6 cellular contexts compared by ENCODE assay signal in the genomic region with DNA sequence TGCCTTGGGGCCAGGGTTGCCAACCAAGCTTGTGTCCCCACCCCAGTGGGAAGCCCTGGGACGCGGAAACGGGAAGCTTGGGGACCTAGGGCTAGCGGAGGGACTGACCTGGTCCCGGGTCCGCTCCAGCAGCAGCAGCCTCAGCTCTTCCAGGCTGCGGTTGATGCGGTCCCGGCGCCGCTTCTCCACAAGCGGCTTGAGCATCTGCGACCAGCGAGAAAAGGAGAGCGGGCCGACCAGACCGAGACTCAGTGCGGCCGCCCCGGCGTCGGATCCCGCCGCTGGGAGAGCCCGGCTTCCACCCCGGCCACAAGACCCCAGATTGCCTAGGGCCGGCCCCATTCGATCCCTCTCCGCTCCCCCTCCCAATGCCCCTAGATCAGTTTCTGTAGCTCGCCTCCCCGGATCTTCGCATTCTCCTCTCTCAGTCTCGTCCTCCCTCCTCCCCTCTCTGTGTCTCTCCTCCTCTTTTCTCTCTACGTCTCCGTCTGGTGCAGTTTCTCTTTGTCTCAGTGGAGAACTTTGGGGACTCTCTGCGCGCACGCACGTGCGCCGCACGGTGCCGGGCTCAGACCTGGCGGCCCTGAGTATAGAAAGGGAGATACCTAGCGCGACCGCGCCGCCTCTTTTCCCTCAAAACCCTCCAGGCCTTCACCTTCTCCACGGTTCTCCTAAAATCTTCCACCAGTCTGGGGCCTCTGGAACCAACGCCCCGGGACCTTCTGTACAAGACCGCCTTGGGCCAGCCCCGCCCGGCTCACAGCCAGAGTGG. TPM values are rescaled to one million over a fixed set of nuclear protein-coding genes. Genes with fewer than 3 reads are reported as not detected.
A peak's percentile ranks its signal among the peaks of the same experiment; 100 is the strongest.
DNase-seq lines count a peak whose midpoint lies in the region; ATAC-seq and TF ChIP-seq lines count a peak whose summit lies in the region.

No MANE protein-coding gene starts in this region.

- H3K27ac Mint-ChIP-seq in HFFc6, result peak overlapping the region; percentile 71

- intact Hi-C loops in lower lobe of right lung (cut with DNase I), result no loop called here

- peaks cover 48% of the 10 kb centered on the region for H3K27me3 ChIP-seq in lower lobe of right lung (ENCODE audit: low read depth)

- H3K27ac ChIP-seq in lower lobe of right lung, result no peak overlapping the region

- no peaks in the 10 kb centered on the region for H3K9me3 ChIP-seq in lower lobe of right lung

- DNase-seq in HFFc6 (no peak), lower lobe of right lung (no peak), cortex of kidney (lab: John Stamatoyannopoulos, UW) (no peak)
- peak; percentile 74 for DNase-seq in activated T-cell treated with anti-CD3 and anti-CD28 coated beads, Interleukin-2, amount 50 U/mL, for 48 hours

- H3K36me3 Mint-ChIP-seq in HFFc6 (ENCODE audit: low read depth), result no peaks in the 10 kb centered on the region

- peaks cover 7% of the 10 kb centered on the region; the same call in 1 of the 2 replicates for H3K9me3 Mint-ChIP-seq in HFFc6

- TF ChIP-seq CTCF in HFFc6 (IDR thresholded peaks at IDR 0.05), result no peak
- TF ChIP-seq CTCF in lower lobe of right lung (IDR thresholded peaks at IDR 0.05), result no peak

- peaks cover 16% of the 10 kb centered on the region for H3K27me3 Mint-ChIP-seq in HFFc6 (ENCODE audit: insufficient read depth)

- H3K4me1 ChIP-seq in lower lobe of right lung, result peaks cover 83% of the 10 kb centered on the region

- peaks cover 76% of the 10 kb centered on the region for H3K4me1 Mint-ChIP-seq in HFFc6 (ENCODE audit: low read depth)

- H3K4me3 ChIP-seq in lower lobe of right lung, result peak overlapping the region; percentile 74

- H3K36me3 ChIP-seq in lower lobe of right lung, result no peaks in the 10 kb centered on the region

- peak overlapping the region; percentile 88 for H3K4me3 Mint-ChIP-seq in HFFc6

- ATAC-seq in lower lobe of right lung, result no peak
- no peak for ATAC-seq in HG02938 (IDR thresholded peaks at IDR 0.05; ENCODE audit: unreplicated experiment)
- no peak for ATAC-seq in GM18511 (IDR thresholded peaks at IDR 0.05; ENCODE audit: unreplicated experiment)

RNA-seq across cellular contexts. Expression of a gene that starts 0.8 kb away (rescaled TPM):
- under 1 TPM; 0.24 to 0.54 (median 0.41) TPM for total RNA-seq in HFFc6 (2021; fragmentation: NEBNext Ultra II Directional; extraction: Animal tissue kit (Norgen Biotek cat#: 25700))
- total RNA-seq in lower lobe of right lung, result 0.21 TPM

RNA-seq across cellular contexts. Expression of a gene that starts 4.8 kb away (rescaled TPM):
- under 1 TPM; 0.14 to 0.30 (median 0.21) TPM for total RNA-seq in HFFc6 (2021; fragmentation: NEBNext Ultra II Directional; extraction: Animal tissue kit (Norgen Biotek cat#: 25700))
- not detected for total RNA-seq in lower lobe of right lung

RNA-seq across cellular contexts. Expression of a gene that starts 29.1 kb away (rescaled TPM):
- total RNA-seq in HFFc6 (2021; fragmentation: NEBNext Ultra II Directional; extraction: Animal tissue kit (Norgen Biotek cat#: 25700)), result 10 to 100 TPM; 18.9 to 31.8 (median 26.9) TPM
- total RNA-seq in lower lobe of right lung, result 252 TPM

RNA-seq across cellular contexts. Expression of a gene that starts 35.6 kb away (rescaled TPM):
- total RNA-seq in HFFc6 (2021; fragmentation: NEBNext Ultra II Directional; extraction: Animal tissue kit (Norgen Biotek cat#: 25700)), result not detected
- total RNA-seq in lower lobe of right lung, result not detected

RNA-seq across cellular contexts. Expression of a gene that starts 39.6 kb away (rescaled TPM):
- total RNA-seq in HFFc6 (2021; fragmentation: NEBNext Ultra II Directional; extraction: Animal tissue kit (Norgen Biotek cat#: 25700)), result 10 to 100 TPM; 37.0 to 47.6 (median 44.5) TPM
- total RNA-seq in lower lobe of right lung, result 77.0 TPM

Comparison
In these comparisons a context has a peak if more than half of its experiments do, and no peak if none do; other contexts are left out.
1. DNase-seq: peak in activated T-cell treated with anti-CD3 and anti-CD28 coated beads, Interleukin-2, amount 50 U/mL, for 48 hours (2 of 2); none in HFFc6 (single experiment), lower lobe of right lung (single experiment) and cortex of kidney (single experiment).